Comparison of ENCODE assay signal across 2 cellular contexts in genomic region chr5:146945722-146946121, GRCh38.
TF ChIP-seq lines count a peak whose summit lies in the region.

No MANE protein-coding gene starts in this region.

TF ChIP-seq in liver, 16 proteins besides CTCF, POLR2A, EP300 and RAD21 (continued from another document):
- TF ChIP-seq ATF3 (IDR thresholded peaks at IDR 0.05) (no peak), FOXA2 (IDR thresholded peaks at IDR 0.05) (peak; percentile 14), GABPA (IDR thresholded peaks at IDR 0.05 in 1 of 2, conservative IDR thresholded peaks at IDR 0.05 in 1 of 2) (no peak), REST (IDR thresholded peaks at IDR 0.05) (no peak), HNF4A (conservative IDR thresholded peaks at IDR 0.05) (peak; percentile 53 to 85), JUND (IDR thresholded peaks at IDR 0.05) (peak in 1 of 2 donors; percentile 33), FOXA1 (IDR thresholded peaks at IDR 0.05) (no peak), YY1 (IDR thresholded peaks at IDR 0.05) (no peak), ZBTB33 (IDR thresholded peaks at IDR 0.05) (no peak), TAF1 (conservative IDR thresholded peaks at IDR 0.05) (no peak), SP1 (IDR thresholded peaks at IDR 0.05) (no peak), EGR1 (IDR thresholded peaks at IDR 0.05; ENCODE audit: low read depth in 2 of 2) (peak in 1 of 2 donors; percentile 32), MAX (IDR thresholded peaks at IDR 0.05) (peak; percentile 23)
TF ChIP-seq in liver: peak in this region for 7.

TF ChIP-seq in HepG2, 621 proteins besides CTCF, POLR2A, EP300 and RAD21 (continued from another document):
- no peak for TF ChIP-seq ZBTB4 (CRISPR knock-in tag; IDR thresholded peaks at IDR 0.05; ENCODE audit: borderline replicate concordance)
- TF ChIP-seq U2AF1 (optimal IDR thresholded peaks at IDR 0.05; ENCODE audit: low read depth, low read length) = no peak
- TF ChIP-seq U2AF2 (IDR thresholded peaks at IDR 0.05; ENCODE audit: low read depth, low read length) = no peak
- no peak for TF ChIP-seq NR0B2 (CRISPR knock-in tag; IDR thresholded peaks at IDR 0.05)
- no peak for TF ChIP-seq ARID2 (CRISPR knock-in tag; IDR thresholded peaks at IDR 0.05; ENCODE audit: borderline replicate concordance)
- TF ChIP-seq ZNF331 (CRISPR knock-in tag; IDR thresholded peaks at IDR 0.05) = no peak
- no peak for TF ChIP-seq NFIC (IDR thresholded peaks at IDR 0.05; ENCODE audit: low read length)
- no peak for TF ChIP-seq ZNF614 (CRISPR knock-in tag; IDR thresholded peaks at IDR 0.05; ENCODE audit: borderline replicate concordance)
